Comparison of ENCODE assay signal across 2 cellular contexts in genomic region chr12:89507015-89507824, GRCh38.
A peak's percentile ranks its signal among the peaks of the same experiment; 100 is the strongest.
TF ChIP-seq lines count a peak whose summit lies in the region.

No MANE protein-coding gene starts in this region.

TF ChIP-seq in K562, 482 proteins besides CTCF, POLR2A, EP300 and RAD21:
- TF ChIP-seq ETV6 (IDR thresholded peaks at IDR 0.05; ENCODE audit: borderline replicate concordance in 1 of 2, low read depth in 2 of 2, low read length in 1 of 2) (no peak), ETV6 (CRISPR knock-in tag; IDR thresholded peaks at IDR 0.05; ENCODE audit: borderline replicate concordance) (no peak), ZNF174 (CRISPR knock-in tag; IDR thresholded peaks at IDR 0.05) (no peak), STAT6 (CRISPR knock-in tag; IDR thresholded peaks at IDR 0.05) (no peak), NFYB (IDR thresholded peaks at IDR 0.05; ENCODE audit: extremely low read depth, insufficient read length) (no peak), ZBTB43 (CRISPR knock-in tag; IDR thresholded peaks at IDR 0.05) (no peak), THRB (CRISPR knock-in tag; conservative IDR thresholded peaks at IDR 0.05) (no peak), SOX6 (IDR thresholded peaks at IDR 0.05) (no peak)

TF ChIP-seq in HepG2, 621 proteins besides CTCF, POLR2A, EP300 and RAD21:
- TF ChIP-seq RFXANK (CRISPR knock-in tag; IDR thresholded peaks at IDR 0.05) (no peak), SOX13 (IDR thresholded peaks at IDR 0.05) (peak; percentile 85), SOX13 (CRISPR knock-in tag; conservative IDR thresholded peaks at IDR 0.05 in 1 of 2, IDR thresholded peaks at IDR 0.05 in 1 of 2) (peak in 1 of 2 experiments; percentile 97; a peak in 2 of 4 replicates), ZNF772 (CRISPR knock-in tag; IDR thresholded peaks at IDR 0.05) (no peak), ZNF792 (CRISPR knock-in tag; IDR thresholded peaks at IDR 0.05) (peak; percentile 98), ZNF362 (CRISPR knock-in tag; IDR thresholded peaks at IDR 0.05; ENCODE audit: borderline replicate concordance) (0 out of 2 replicates have a peak, but pooled peaks have one; percentile 15), FOXO1 (CRISPR knock-in tag; IDR thresholded peaks at IDR 0.05) (no peak), JUNB (CRISPR knock-in tag; IDR thresholded peaks at IDR 0.05; ENCODE audit: borderline replicate concordance) (no peak), SIX4 (CRISPR knock-in tag; IDR thresholded peaks at IDR 0.05) (no peak), FOXP1 (IDR thresholded peaks at IDR 0.05) (no peak), FOXP1 (CRISPR knock-in tag; IDR thresholded peaks at IDR 0.05) (peak; percentile 56; the same call in 1 of the 2 replicates), ATF7-NPFF (CRISPR knock-in tag; IDR thresholded peaks at IDR 0.05; ENCODE audit: low read depth) (no peak), SOX5 (CRISPR knock-in tag; IDR thresholded peaks at IDR 0.05; ENCODE audit: borderline replicate concordance) (peak; percentile 94), ZNF20 (CRISPR knock-in tag; IDR thresholded peaks at IDR 0.05) (no peak), ZNF607 (CRISPR knock-in tag; IDR thresholded peaks at IDR 0.05; ENCODE audit: borderline replicate concordance) (no peak), SOX6 (IDR thresholded peaks at IDR 0.05) (no peak), SOX6 (CRISPR knock-in tag; IDR thresholded peaks at IDR 0.05) (peak; percentile 55; the same call in 1 of the 2 replicates), ZFAT (CRISPR knock-in tag; conservative IDR thresholded peaks at IDR 0.05) (no peak), MXI1 (IDR thresholded peaks at IDR 0.05; ENCODE audit: borderline replicate concordance, low read depth, low read length) (no peak), CEBPB (IDR thresholded peaks at IDR 0.05; ENCODE audit: borderline replicate concordance, low read depth, low read length) (peak; percentile 58; the same call in 1 of the 2 replicates), EHMT2 (IDR thresholded peaks at IDR 0.05; ENCODE audit: borderline replicate concordance, low read depth, low read length) (no peak), ZFP82 (CRISPR knock-in tag; IDR thresholded peaks at IDR 0.05; ENCODE audit: borderline replicate concordance) (no peak), CEBPG (CRISPR knock-in tag; IDR thresholded peaks at IDR 0.05) (0 out of 2 replicates have a peak, but pooled peaks have one; percentile 22), RELA (CRISPR knock-in tag; IDR thresholded peaks at IDR 0.05) (no peak), ZNF839 (CRISPR knock-in tag; IDR thresholded peaks at IDR 0.05; ENCODE audit: borderline replicate concordance) (no peak), ZNF317 (CRISPR knock-in tag; IDR thresholded peaks at IDR 0.05) (no peak), XBP1 (CRISPR knock-in tag; IDR thresholded peaks at IDR 0.05) (no peak), MBD4 (IDR thresholded peaks at IDR 0.05; ENCODE audit: borderline replicate concordance, low read length) (no peak)
- TF ChIP-seq, protein P1, sequence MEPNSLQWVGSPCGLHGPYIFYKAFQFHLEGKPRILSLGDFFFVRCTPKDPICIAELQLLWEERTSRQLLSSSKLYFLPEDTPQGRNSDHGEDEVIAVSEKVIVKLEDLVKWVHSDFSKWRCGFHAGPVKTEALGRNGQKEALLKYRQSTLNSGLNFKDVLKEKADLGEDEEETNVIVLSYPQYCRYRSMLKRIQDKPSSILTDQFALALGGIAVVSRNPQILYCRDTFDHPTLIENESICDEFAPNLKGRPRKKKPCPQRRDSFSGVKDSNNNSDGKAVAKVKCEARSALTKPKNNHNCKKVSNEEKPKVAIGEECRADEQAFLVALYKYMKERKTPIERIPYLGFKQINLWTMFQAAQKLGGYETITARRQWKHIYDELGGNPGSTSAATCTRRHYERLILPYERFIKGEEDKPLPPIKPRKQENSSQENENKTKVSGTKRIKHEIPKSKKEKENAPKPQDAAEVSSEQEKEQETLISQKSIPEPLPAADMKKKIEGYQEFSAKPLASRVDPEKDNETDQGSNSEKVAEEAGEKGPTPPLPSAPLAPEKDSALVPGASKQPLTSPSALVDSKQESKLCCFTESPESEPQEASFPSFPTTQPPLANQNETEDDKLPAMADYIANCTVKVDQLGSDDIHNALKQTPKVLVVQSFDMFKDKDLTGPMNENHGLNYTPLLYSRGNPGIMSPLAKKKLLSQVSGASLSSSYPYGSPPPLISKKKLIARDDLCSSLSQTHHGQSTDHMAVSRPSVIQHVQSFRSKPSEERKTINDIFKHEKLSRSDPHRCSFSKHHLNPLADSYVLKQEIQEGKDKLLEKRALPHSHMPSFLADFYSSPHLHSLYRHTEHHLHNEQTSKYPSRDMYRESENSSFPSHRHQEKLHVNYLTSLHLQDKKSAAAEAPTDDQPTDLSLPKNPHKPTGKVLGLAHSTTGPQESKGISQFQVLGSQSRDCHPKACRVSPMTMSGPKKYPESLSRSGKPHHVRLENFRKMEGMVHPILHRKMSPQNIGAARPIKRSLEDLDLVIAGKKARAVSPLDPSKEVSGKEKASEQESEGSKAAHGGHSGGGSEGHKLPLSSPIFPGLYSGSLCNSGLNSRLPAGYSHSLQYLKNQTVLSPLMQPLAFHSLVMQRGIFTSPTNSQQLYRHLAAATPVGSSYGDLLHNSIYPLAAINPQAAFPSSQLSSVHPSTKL (CRISPR knock-in tag; IDR thresholded peaks at IDR 0.05) = 0 out of 2 replicates have a peak, but pooled peaks have one; percentile 23
- TF ChIP-seq, protein P2, sequence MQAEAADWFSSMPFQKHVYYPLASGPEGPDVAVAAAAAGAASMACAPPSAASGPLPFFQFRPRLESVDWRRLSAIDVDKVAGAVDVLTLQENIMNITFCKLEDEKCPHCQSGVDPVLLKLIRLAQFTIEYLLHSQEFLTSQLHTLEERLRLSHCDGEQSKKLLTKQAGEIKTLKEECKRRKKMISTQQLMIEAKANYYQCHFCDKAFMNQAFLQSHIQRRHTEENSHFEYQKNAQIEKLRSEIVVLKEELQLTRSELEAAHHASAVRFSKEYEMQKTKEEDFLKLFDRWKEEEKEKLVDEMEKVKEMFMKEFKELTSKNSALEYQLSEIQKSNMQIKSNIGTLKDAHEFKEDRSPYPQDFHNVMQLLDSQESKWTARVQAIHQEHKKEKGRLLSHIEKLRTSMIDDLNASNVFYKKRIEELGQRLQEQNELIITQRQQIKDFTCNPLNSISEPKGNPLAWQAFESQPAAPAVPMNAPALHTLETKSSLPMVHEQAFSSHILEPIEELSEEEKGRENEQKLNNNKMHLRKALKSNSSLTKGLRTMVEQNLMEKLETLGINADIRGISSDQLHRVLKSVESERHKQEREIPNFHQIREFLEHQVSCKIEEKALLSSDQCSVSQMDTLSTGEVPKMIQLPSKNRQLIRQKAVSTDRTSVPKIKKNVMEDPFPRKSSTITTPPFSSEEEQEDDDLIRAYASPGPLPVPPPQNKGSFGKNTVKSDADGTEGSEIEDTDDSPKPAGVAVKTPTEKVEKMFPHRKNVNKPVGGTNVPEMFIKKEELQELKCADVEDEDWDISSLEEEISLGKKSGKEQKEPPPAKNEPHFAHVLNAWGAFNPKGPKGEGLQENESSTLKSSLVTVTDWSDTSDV (CRISPR knock-in tag; IDR thresholded peaks at IDR 0.05) = no peak
- TF ChIP-seq, protein P3, sequence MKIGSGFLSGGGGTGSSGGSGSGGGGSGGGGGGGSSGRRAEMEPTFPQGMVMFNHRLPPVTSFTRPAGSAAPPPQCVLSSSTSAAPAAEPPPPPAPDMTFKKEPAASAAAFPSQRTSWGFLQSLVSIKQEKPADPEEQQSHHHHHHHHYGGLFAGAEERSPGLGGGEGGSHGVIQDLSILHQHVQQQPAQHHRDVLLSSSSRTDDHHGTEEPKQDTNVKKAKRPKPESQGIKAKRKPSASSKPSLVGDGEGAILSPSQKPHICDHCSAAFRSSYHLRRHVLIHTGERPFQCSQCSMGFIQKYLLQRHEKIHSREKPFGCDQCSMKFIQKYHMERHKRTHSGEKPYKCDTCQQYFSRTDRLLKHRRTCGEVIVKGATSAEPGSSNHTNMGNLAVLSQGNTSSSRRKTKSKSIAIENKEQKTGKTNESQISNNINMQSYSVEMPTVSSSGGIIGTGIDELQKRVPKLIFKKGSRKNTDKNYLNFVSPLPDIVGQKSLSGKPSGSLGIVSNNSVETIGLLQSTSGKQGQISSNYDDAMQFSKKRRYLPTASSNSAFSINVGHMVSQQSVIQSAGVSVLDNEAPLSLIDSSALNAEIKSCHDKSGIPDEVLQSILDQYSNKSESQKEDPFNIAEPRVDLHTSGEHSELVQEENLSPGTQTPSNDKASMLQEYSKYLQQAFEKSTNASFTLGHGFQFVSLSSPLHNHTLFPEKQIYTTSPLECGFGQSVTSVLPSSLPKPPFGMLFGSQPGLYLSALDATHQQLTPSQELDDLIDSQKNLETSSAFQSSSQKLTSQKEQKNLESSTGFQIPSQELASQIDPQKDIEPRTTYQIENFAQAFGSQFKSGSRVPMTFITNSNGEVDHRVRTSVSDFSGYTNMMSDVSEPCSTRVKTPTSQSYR (CRISPR knock-in tag; IDR thresholded peaks at IDR 0.05; ENCODE audit: borderline replicate concordance) = 0 out of 2 replicates have a peak, but pooled peaks have one; percentile 27
- TF ChIP-seq, protein P4, sequence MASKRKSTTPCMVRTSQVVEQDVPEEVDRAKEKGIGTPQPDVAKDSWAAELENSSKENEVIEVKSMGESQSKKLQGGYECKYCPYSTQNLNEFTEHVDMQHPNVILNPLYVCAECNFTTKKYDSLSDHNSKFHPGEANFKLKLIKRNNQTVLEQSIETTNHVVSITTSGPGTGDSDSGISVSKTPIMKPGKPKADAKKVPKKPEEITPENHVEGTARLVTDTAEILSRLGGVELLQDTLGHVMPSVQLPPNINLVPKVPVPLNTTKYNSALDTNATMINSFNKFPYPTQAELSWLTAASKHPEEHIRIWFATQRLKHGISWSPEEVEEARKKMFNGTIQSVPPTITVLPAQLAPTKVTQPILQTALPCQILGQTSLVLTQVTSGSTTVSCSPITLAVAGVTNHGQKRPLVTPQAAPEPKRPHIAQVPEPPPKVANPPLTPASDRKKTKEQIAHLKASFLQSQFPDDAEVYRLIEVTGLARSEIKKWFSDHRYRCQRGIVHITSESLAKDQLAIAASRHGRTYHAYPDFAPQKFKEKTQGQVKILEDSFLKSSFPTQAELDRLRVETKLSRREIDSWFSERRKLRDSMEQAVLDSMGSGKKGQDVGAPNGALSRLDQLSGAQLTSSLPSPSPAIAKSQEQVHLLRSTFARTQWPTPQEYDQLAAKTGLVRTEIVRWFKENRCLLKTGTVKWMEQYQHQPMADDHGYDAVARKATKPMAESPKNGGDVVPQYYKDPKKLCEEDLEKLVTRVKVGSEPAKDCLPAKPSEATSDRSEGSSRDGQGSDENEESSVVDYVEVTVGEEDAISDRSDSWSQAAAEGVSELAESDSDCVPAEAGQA (IDR thresholded peaks at IDR 0.05; ENCODE audit: low read depth) = no peak
- TF ChIP-seq, protein P4 (CRISPR knock-in tag; IDR thresholded peaks at IDR 0.05; ENCODE audit: borderline replicate concordance) = no peak
